8 cellular contexts compared by ENCODE assay signal in the genomic region with DNA sequence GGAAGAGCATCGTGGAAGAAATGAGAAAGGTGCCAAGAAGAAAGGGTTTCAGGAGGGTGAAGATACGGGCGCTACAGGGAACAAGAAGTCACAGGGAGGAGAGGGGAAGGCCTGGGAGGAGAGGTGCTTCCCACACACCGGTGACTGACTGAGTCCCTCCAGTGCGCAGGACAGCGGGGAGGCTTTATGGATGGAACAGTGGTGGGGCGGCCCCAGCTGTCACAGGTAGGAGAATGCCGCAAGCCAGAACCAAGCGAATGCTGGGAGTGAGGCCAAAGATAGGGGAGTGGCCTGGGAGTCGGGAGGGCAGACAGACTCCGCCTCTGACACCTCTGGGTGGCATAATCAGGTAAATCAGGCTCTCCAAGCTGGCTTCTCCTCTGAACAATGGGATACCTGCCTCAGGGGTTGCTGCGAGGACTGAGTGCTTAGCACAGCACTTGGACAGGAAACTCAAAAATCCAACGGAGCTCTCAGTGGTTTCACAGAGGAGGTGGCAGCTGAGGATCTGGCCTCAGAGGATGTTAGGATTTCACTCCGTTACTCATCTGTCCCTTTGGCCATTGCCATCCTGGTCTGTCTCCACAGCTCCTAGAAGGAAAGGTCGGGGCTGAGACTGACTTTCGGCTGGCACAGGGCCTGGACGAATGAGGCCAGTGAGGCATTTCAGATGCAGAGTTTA. TPM values are rescaled to one million over a fixed set of nuclear protein-coding genes. Genes with fewer than 3 reads are reported as not detected.
DNase-seq lines count a peak whose midpoint lies in the region; ATAC-seq, FAIRE-seq and TF ChIP-seq lines count a peak whose summit lies in the region.

No MANE protein-coding gene starts in this region.

- H2AFZ ChIP-seq in SK-N-SH (ENCODE audit: low read depth), result peak overlapping the region; percentile 75
- peak overlapping the region; percentile 75 for H2AFZ ChIP-seq in hepatocyte

- peaks cover 8% of the 10 kb centered on the region for H3F3A ChIP-seq in SK-N-SH (replicated peaks; ENCODE audit: insufficient read depth)

- ATAC-seq in HG02884 (IDR thresholded peaks at IDR 0.05; ENCODE audit: unreplicated experiment), result no peak

- POLR2A ChIA-PET in SK-N-SH (lab: Yijun Ruan, JAX), result interaction anchor here (2.2 kb wide), 1 partner anchor 51 kb away, joined by 10 read pairs; the partner anchor contains the start of gene DNAJC7

- 49% methylated on average over 17 of the region's 17 CpGs for WGBS in SK-N-SH (ENCODE audit: low lambda C conversion rate)
- WGBS in hepatocyte (ENCODE audit: low lambda C conversion rate, missing lambda C conversion rate), result 7% methylated on average over 17 of the region's 17 CpGs

- H3K4me1 ChIP-seq in SK-N-SH (ENCODE audit: control insufficient read depth in 1 of 2, insufficient read depth in 2 of 2, low read depth in 1 of 2, low read length in 1 of 2), result peaks cover 5 to 30% of the 10 kb centered on the region in 2 experiments; a peak in 2 of 4 replicates
- peaks cover 36% of the 10 kb centered on the region for H3K4me1 ChIP-seq in adipocyte (ENCODE audit: control insufficient read depth, insufficient read depth, low read length)
- H3K4me1 ChIP-seq in hepatocyte (ENCODE audit: insufficient read depth), result peaks cover 17% of the 10 kb centered on the region
- peaks cover 23% of the 10 kb centered on the region for H3K4me1 ChIP-seq in skeletal muscle satellite cell (ENCODE audit: control insufficient read depth, insufficient read depth, low read length)

- CTCF ChIA-PET in SK-N-SH (lab: Yijun Ruan, JAX), result interaction anchor here (0.7 to 4.6 kb wide), 11 partner anchors 27 to 346 kb away, joined by 3 to 21 read pairs (median 4); partner anchors contain the start of genes DNAJC7, KAT2A and NKIRAS2

- H3K36me3 ChIP-seq in SK-N-SH (replicated peaks in 1 of 2; ENCODE audit: control insufficient read depth in 1 of 2, insufficient read depth in 2 of 2, low read length in 1 of 2) (peaks cover 15 to 22% of the 10 kb centered on the region in 2 experiments), adipocyte (ENCODE audit: control insufficient read depth, insufficient read depth, low read length, severe bottlenecking) (peaks cover 20% of the 10 kb centered on the region), hepatocyte (replicated peaks; ENCODE audit: insufficient read depth, low read depth) (no peaks in the 10 kb centered on the region), skeletal muscle satellite cell (ENCODE audit: insufficient read depth, low read length) (peaks cover 22% of the 10 kb centered on the region)

- H3K4me2 ChIP-seq in SK-N-SH, result peak overlapping the region; percentile 91
- peak overlapping the region; percentile 92 for H3K4me2 ChIP-seq in hepatocyte
- peak overlapping the region; percentile 90 for H3K4me2 ChIP-seq in skeletal muscle satellite cell (ENCODE audit: low read length)

- DNase-seq in GM12891 (ENCODE audit: insufficient read length, low spot score), result no peak
- peak; percentile 87 for DNase-seq in LoVo (ENCODE audit: low spot score)
- DNase-seq in SK-N-SH, result peak; percentile 54
- DNase-seq in adipocyte (ENCODE audit: low read depth), result peak; percentile 65
- peak; percentile 93 for DNase-seq in hepatocyte (ENCODE audit: low spot score)
- DNase-seq in MV-4-11 (lab: John Stamatoyannopoulos, UW), result no peak

- peaks cover 41% of the 10 kb centered on the region for H3K79me2 ChIP-seq in SK-N-SH (ENCODE audit: insufficient read depth)
- H3K79me2 ChIP-seq in hepatocyte, result peaks cover 41% of the 10 kb centered on the region

- 0 out of 2 replicates have a peak, but pooled peaks have one; percentile 9 for TF ChIP-seq POLR2A in GM12891 (IDR thresholded peaks at IDR 0.05; ENCODE audit: low read depth, low read length)

- H3K27ac ChIP-seq in SK-N-SH (ENCODE audit: low read depth in 2 of 2, low read length in 1 of 2) (peak overlapping the region; percentile 41 to 91; a peak in 3 of 4 replicates), hepatocyte (peak overlapping the region; percentile 81)

- H3K4me3 ChIP-seq in SK-N-SH (ENCODE audit: low read depth in 2 of 2, low read length in 1 of 2), result peak overlapping the region; percentile 93 to 96
- peak overlapping the region; percentile 94 for H3K4me3 ChIP-seq in adipocyte (ENCODE audit: low read length)
- peak overlapping the region; percentile 46 for H3K4me3 ChIP-seq in hepatocyte
- peak overlapping the region; percentile 96 for H3K4me3 ChIP-seq in skeletal muscle satellite cell (ENCODE audit: low read length)

- H4K20me1 ChIP-seq in SK-N-SH (ENCODE audit: insufficient read depth) (no peaks in the 10 kb centered on the region), hepatocyte (ENCODE audit: insufficient read depth, poor library complexity, severe bottlenecking) (peaks cover 6% of the 10 kb centered on the region)

- no peak for TF ChIP-seq EP300 in SK-N-SH (IDR thresholded peaks at IDR 0.05; ENCODE audit: borderline replicate concordance in 1 of 2, low read depth in 1 of 2, low read length in 1 of 2)

- H3K27me3 ChIP-seq in SK-N-SH (ENCODE audit: insufficient read depth), result no peaks in the 10 kb centered on the region
- H3K27me3 ChIP-seq in adipocyte (replicated peaks; ENCODE audit: control insufficient read depth, insufficient read depth, low read length), result peaks cover 6% of the 10 kb centered on the region
- H3K27me3 ChIP-seq in hepatocyte, result no peaks in the 10 kb centered on the region
- peaks cover 3% of the 10 kb centered on the region for H3K27me3 ChIP-seq in skeletal muscle satellite cell (ENCODE audit: control insufficient read depth, insufficient read depth, low read length)

- no peaks in the 10 kb centered on the region for H3K9me3 ChIP-seq in SK-N-SH
- no peaks in the 10 kb centered on the region for H3K9me3 ChIP-seq in adipocyte (ENCODE audit: control insufficient read depth, low read length)
- H3K9me3 ChIP-seq in hepatocyte (ENCODE audit: low read depth), result no peaks in the 10 kb centered on the region
- no peaks in the 10 kb centered on the region for H3K9me3 ChIP-seq in skeletal muscle satellite cell (replicated peaks; ENCODE audit: low read length)

- TF ChIP-seq RAD21 in SK-N-SH (IDR thresholded peaks at IDR 0.05; ENCODE audit: low read length), result no peak

- peak overlapping the region; percentile 96 for H3K9ac ChIP-seq in SK-N-SH
- peak overlapping the region; percentile 98 for H3K9ac ChIP-seq in adipocyte (ENCODE audit: low read length)
- peak overlapping the region; percentile 97 for H3K9ac ChIP-seq in skeletal muscle satellite cell (ENCODE audit: low read depth, low read length)

- H3K9me2 ChIP-seq in SK-N-SH (no peaks in the 10 kb centered on the region), hepatocyte (replicated peaks; ENCODE audit: insufficient read depth) (no peaks in the 10 kb centered on the region)

- TF ChIP-seq CTCF in SK-N-SH (IDR thresholded peaks at IDR 0.05), result no peak
- no peak for TF ChIP-seq CTCF in hepatocyte (IDR thresholded peaks at IDR 0.05; ENCODE audit: poor library complexity)

- peak; percentile 89 for FAIRE-seq in GM12891 (lab: Jason Lieb, UNC)

TF ChIP-seq in GM12891, 5 proteins besides CTCF, POLR2A, EP300 and RAD21:
- TF ChIP-seq PAX5 (IDR thresholded peaks at IDR 0.05; ENCODE audit: insufficient read depth, low read length, severe bottlenecking) (no peak), TAF1 (IDR thresholded peaks at IDR 0.05; ENCODE audit: low read depth, low read length) (no peak), SPI1 (IDR thresholded peaks at IDR 0.05; ENCODE audit: low read depth, low read length) (no peak), POLR2AphosphoS5 (IDR thresholded peaks at IDR 0.05; ENCODE audit: low read depth, low read length) (no peak; the same call in 1 of the 2 replicates), POU2F2 (IDR thresholded peaks at IDR 0.05; ENCODE audit: low read depth, low read length) (no peak)

TF ChIP-seq in SK-N-SH, 30 proteins besides CTCF, POLR2A, EP300 and RAD21:
- no peak for TF ChIP-seq GABPA (IDR thresholded peaks at IDR 0.05; ENCODE audit: low read depth)

RNA-seq across cellular contexts. Expression of gene CNP, which starts 0.8 kb away (rescaled TPM):
- polyA plus RNA-seq in GM12891 (2012; ENCODE audit: low read depth, missing spikeins), result 28.4 TPM
- 44.8 and 54.8 TPM in 2 replicates for polyA plus RNA-seq in SK-N-SH (2012; rRNA removed)
- 24.4 and 36.0 TPM in 2 replicates for polyA plus RNA-seq in SK-N-SH (2012; cell fraction: cytosol; rRNA removed)
- polyA plus RNA-seq in SK-N-SH (2012; cell fraction: nucleus; rRNA removed), result 47.8 and 67.5 TPM in 2 replicates
- 59.8 and 61.4 TPM in 2 replicates for total RNA-seq in hepatocyte
- polyA plus RNA-seq in hepatocyte, result 77.7 and 97.0 TPM in 2 replicates
- total RNA-seq in skeletal muscle satellite cell (2012; rRNA removed), result 32.8 and 33.2 TPM in 2 replicates

RNA-seq across cellular contexts. Expression of gene ODAD4, which starts 35.4 kb away (rescaled TPM):
- 0.51 TPM for polyA plus RNA-seq in GM12891 (2012; ENCODE audit: low read depth, missing spikeins)
- polyA plus RNA-seq in SK-N-SH (2012; rRNA removed), result 1.1 and 1.6 TPM in 2 replicates
- polyA plus RNA-seq in SK-N-SH (2012; cell fraction: cytosol; rRNA removed), result 1.2 and 1.3 TPM in 2 replicates
- 5.3 and 5.7 TPM in 2 replicates for polyA plus RNA-seq in SK-N-SH (2012; cell fraction: nucleus; rRNA removed)
- total RNA-seq in hepatocyte, result 0.52 and 0.53 TPM in 2 replicates
- polyA plus RNA-seq in hepatocyte, result 0.75 and 0.76 TPM in 2 replicates
- 0.25 and 0.66 TPM in 2 replicates for total RNA-seq in skeletal muscle satellite cell (2012; rRNA removed)

RNA-seq across cellular contexts. Expression of gene ACLY, which starts 47.1 kb away (rescaled TPM):
- polyA plus RNA-seq in GM12891 (2012; ENCODE audit: low read depth, missing spikeins), result 62.1 TPM
- polyA plus RNA-seq in SK-N-SH (2012; rRNA removed) (161 and 163 TPM in 2 replicates), hepatocyte (82.1 and 101 TPM in 2 replicates)
- 104 and 131 TPM in 2 replicates for polyA plus RNA-seq in SK-N-SH (2012; cell fraction: cytosol; rRNA removed)
- polyA plus RNA-seq in SK-N-SH (2012; cell fraction: nucleus; rRNA removed), result 133 and 176 TPM in 2 replicates
- total RNA-seq in hepatocyte, result 157 and 167 TPM in 2 replicates
- total RNA-seq in skeletal muscle satellite cell (2012; rRNA removed), result 289 and 299 TPM in 2 replicates

RNA-seq across cellular contexts. Expression of gene DNAJC7, which starts 51.4 kb away (rescaled TPM):
- 101 TPM for polyA plus RNA-seq in GM12891 (2012; ENCODE audit: low read depth, missing spikeins)
- polyA plus RNA-seq in SK-N-SH (2012; rRNA removed) (38.8 and 48.5 TPM in 2 replicates), hepatocyte (50.1 and 61.7 TPM in 2 replicates)
- 63.0 and 77.9 TPM in 2 replicates for polyA plus RNA-seq in SK-N-SH (2012; cell fraction: cytosol; rRNA removed)
- 24.5 and 41.2 TPM in 2 replicates for polyA plus RNA-seq in SK-N-SH (2012; cell fraction: nucleus; rRNA removed)
- total RNA-seq in hepatocyte, result 73.6 and 86.3 TPM in 2 replicates
- 58.3 and 63.6 TPM in 2 replicates for total RNA-seq in skeletal muscle satellite cell (2012; rRNA removed)

RNA-seq across cellular contexts. Expression of gene NKIRAS2, which starts 54.1 kb away (rescaled TPM):
- 22.6 TPM for polyA plus RNA-seq in GM12891 (2012; ENCODE audit: low read depth, missing spikeins)
- polyA plus RNA-seq in SK-N-SH (2012; rRNA removed) (89.8 and 91.8 TPM in 2 replicates), hepatocyte (55.0 and 57.2 TPM in 2 replicates)
- 61.8 and 74.3 TPM in 2 replicates for polyA plus RNA-seq in SK-N-SH (2012; cell fraction: cytosol; rRNA removed)
- 56.1 and 72.7 TPM in 2 replicates for polyA plus RNA-seq in SK-N-SH (2012; cell fraction: nucleus; rRNA removed)
- 37.5 and 40.8 TPM in 2 replicates for total RNA-seq in hepatocyte
- 21.5 and 27.5 TPM in 2 replicates for total RNA-seq in skeletal muscle satellite cell (2012; rRNA removed)

Comparison
In these comparisons a context has a peak if more than half of its experiments do, and no peak if none do; other contexts are left out.
1. DNase-seq: peak in LoVo (single experiment), SK-N-SH (single experiment), adipocyte (single experiment) and hepatocyte (single experiment); none in GM12891 (single experiment) and MV-4-11 (single experiment).
2. H3K4me3 ChIP-seq: peak in every context shown above with its lines; median percentile 96 in skeletal muscle satellite cell; 94 in SK-N-SH; 94 in adipocyte; 46 in hepatocyte.
3. Peak in every context shown above with its lines, with median percentiles within 50 percentile points of each other: H3K4me2 ChIP-seq and H3K9ac ChIP-seq.